Comparison of ENCODE assay signal across 11 cellular contexts in genomic region chr1:10378071-10378841, GRCh38. TPM values are rescaled to one million over a fixed set of nuclear protein-coding genes. Genes with fewer than 3 reads are reported as not detected.
A peak's percentile ranks its signal among the peaks of the same experiment; 100 is the strongest.
DNase-seq lines count a peak whose midpoint lies in the region; ATAC-seq, FAIRE-seq and TF ChIP-seq lines count a peak whose summit lies in the region.
"Had no signal": no experiment of that assay in that cellular context is flagged by ENCODE, and none has a peak within 500 bp of the region (broad histone marks: within the 10 kb centered on the region; RNA-seq: fewer than 3 reads in every experiment).

No MANE protein-coding gene starts in this region.

- dilution Hi-C loops in mammary epithelial cell (cut with HindIII; ENCODE audit: low sequenced_read_pairs): loop anchor here (5.0 kb wide), 1 partner anchor 34 kb away; no protein-coding TSS in a partner anchor

- H3K9me3 ChIP-seq in mammary epithelial cell (replicated peaks; ENCODE audit: insufficient read depth, low read length) (no peaks in the 10 kb centered on the region), HepG2 (ENCODE audit: low read length) (no peaks in the 10 kb centered on the region), upper lobe of left lung (no peaks in the 10 kb centered on the region)

- DNase-seq in NCI-H2196 (lab: John Stamatoyannopoulos, UW; ENCODE audit: unreplicated experiment) (peak; percentile 33), NCI-H2196 treated with DMSO at 0.1 percent for 48 hours (lab: John Stamatoyannopoulos, UW; ENCODE audit: unreplicated experiment) (no peak), mammary epithelial cell (peak; percentile 14), HepG2 (ENCODE audit: low spot score) (no peak), upper lobe of left lung (peak; percentile 57 to 78), omental fat pad (ENCODE audit: low spot score) (no peak), NCI-H1048 (lab: John Stamatoyannopoulos, UW) (no peak)
- DNase-seq: 8988T, NCI-H446 treated with DMSO at 0.1 percent for 48 hours had no signal

- H3K27ac ChIP-seq in mammary epithelial cell (ENCODE audit: insufficient read depth, low read depth, low read length) (no peak overlapping the region), HepG2 (ENCODE audit: extremely low read length, insufficient read depth, low read length) (no peak overlapping the region), upper lobe of left lung (peak overlapping the region; percentile 32 to 74 (median 66))
- H3K27ac ChIP-seq: parathyroid adenoma had no signal

- BruUV-seq in mammary epithelial cell (replicated peaks; lab: Mats Ljungman, UMichigan): no TSS peak
- no TSS peak for BruUV-seq in HepG2 (replicated peaks; lab: Mats Ljungman, UMichigan)

- no peaks in the 10 kb centered on the region for H3K27me3 ChIP-seq in mammary epithelial cell (ENCODE audit: insufficient read depth, low read length)
- H3K27me3 ChIP-seq in HepG2 (ENCODE audit: control insufficient read depth in 1 of 2, insufficient read depth in 2 of 2, low read length in 2 of 2): no peaks in the 10 kb centered on the region
- H3K27me3 ChIP-seq in upper lobe of left lung: no peaks in the 10 kb centered on the region

- in situ Hi-C loops in mammary epithelial cell (cut with MboI; ENCODE audit: low sequenced_read_pairs in 2 of 2) (loop anchor here in 1 of 2 donors (10.0 kb wide), 1 partner anchor 117 kb away; no protein-coding TSS in a partner anchor), HepG2 (cut with HindIII; ENCODE audit: extremely low pct_ligation_motif_present, low pct_unique_long_range_greater_than_20kb) (loop anchor here (5.0 kb wide), 1 partner anchor 49 kb away; no protein-coding TSS in a partner anchor)

- TF ChIP-seq CTCF in mammary epithelial cell (conservative IDR thresholded peaks at IDR 0.05 in 1 of 2, IDR thresholded peaks at IDR 0.05 in 1 of 2; ENCODE audit: extremely low read depth in 1 of 2, insufficient read depth in 1 of 2, low read depth in 1 of 2, low read length in 2 of 2) (no peak), HepG2 (CRISPR knock-in tag; IDR thresholded peaks at IDR 0.05) (no peak), upper lobe of left lung (IDR thresholded peaks at IDR 0.05) (no peak), omental fat pad (IDR thresholded peaks at IDR 0.05) (no peak)

- TF ChIP-seq EP300 in HepG2 (IDR thresholded peaks at IDR 0.05; ENCODE audit: low read depth in 2 of 2, low read length in 2 of 2) (no peak), HepG2 (CRISPR knock-in tag; IDR thresholded peaks at IDR 0.05; ENCODE audit: borderline replicate concordance) (no peak), upper lobe of left lung (IDR thresholded peaks at IDR 0.05) (no peak)

- H3K4me1 ChIP-seq in mammary epithelial cell (ENCODE audit: insufficient read depth, low read length): no peaks in the 10 kb centered on the region
- peaks cover 11% of the 10 kb centered on the region; the same call in 1 of the 2 replicates for H3K4me1 ChIP-seq in HepG2 (ENCODE audit: insufficient read depth, low read length)
- H3K4me1 ChIP-seq in upper lobe of left lung: peaks cover 0 to 7% (median 6%) of the 10 kb centered on the region in 4 donors
- H3K4me1 ChIP-seq: parathyroid adenoma had no signal

- POLR2A ChIA-PET in HepG2 (lab: Yijun Ruan, JAX): interaction anchor here (0.8 kb wide), 1 partner anchor 52 kb away, joined by 5 read pairs; the partner anchor contains the start of gene CENPS

- no peak for FAIRE-seq in HepG2 (lab: Jason Lieb, UNC)

- H3K79me2 ChIP-seq in mammary epithelial cell (ENCODE audit: insufficient read depth, low read length): no peaks in the 10 kb centered on the region
- no peaks in the 10 kb centered on the region for H3K79me2 ChIP-seq in HepG2 (ENCODE audit: insufficient read depth, low read length)
- H3K79me2 ChIP-seq: parathyroid adenoma had no signal

- H4K20me1 ChIP-seq in mammary epithelial cell (ENCODE audit: insufficient read depth, low read length) (no peaks in the 10 kb centered on the region), HepG2 (ENCODE audit: insufficient read depth, low read length) (no peaks in the 10 kb centered on the region)

- ATAC-seq in HepG2: no peak
- ATAC-seq in upper lobe of left lung (ENCODE audit: low FRiP score in 2 of 2): peak; percentile 57 to 80
- ATAC-seq in omental fat pad (ENCODE audit: low FRiP score): no peak
- no peak for ATAC-seq in GM21528 (IDR thresholded peaks at IDR 0.05; ENCODE audit: low FRiP score, unreplicated experiment)

- intact Hi-C loops in mammary epithelial cell (cut with micrococcal nuclease): no loop called here
- intact Hi-C loops in HepG2 (cut with micrococcal nuclease; ENCODE audit: unreplicated experiment): no loop called here

- H2AFZ ChIP-seq in mammary epithelial cell (ENCODE audit: low read depth, low read length): no peak overlapping the region
- no peak overlapping the region for H2AFZ ChIP-seq in HepG2 (ENCODE audit: low read length)
- H2AFZ ChIP-seq: parathyroid adenoma had no signal

- CTCF ChIA-PET in mammary epithelial cell (lab: Charles Lee; ENCODE audit: low non-redundant PET): no interaction called here
- CTCF ChIA-PET in HepG2 (lab: Yijun Ruan, JAX; ENCODE audit: low intra/inter-chr PET ratio, low total read pairs): interaction anchor here (1.2 to 4.2 kb wide), 2 partner anchors 50 to 116 kb away, joined by 3 to 46 read pairs; partner anchors contain the start of gene CENPS

- TF ChIP-seq POLR2A in HepG2 (IDR thresholded peaks at IDR 0.05; ENCODE audit: insufficient read depth in 1 of 2, low read depth in 2 of 2, low read length in 2 of 2): no peak
- no peak for TF ChIP-seq POLR2A in upper lobe of left lung (IDR thresholded peaks at IDR 0.05)

- H3K36me3 ChIP-seq in mammary epithelial cell (ENCODE audit: insufficient read depth, low read length) (peaks cover 3% of the 10 kb centered on the region), HepG2 (replicated peaks in 1 of 2; ENCODE audit: control insufficient read depth in 1 of 2, insufficient read depth in 2 of 2, low read length in 2 of 2) (peaks cover 21 to 52% of the 10 kb centered on the region in 2 experiments), upper lobe of left lung (peaks cover 15 to 74% (median 36%) of the 10 kb centered on the region in 4 donors)

- H3K4me3 ChIP-seq in mammary epithelial cell (replicated peaks in 1 of 3; ENCODE audit: insufficient read depth in 1 of 3, low read depth in 2 of 3, low read length in 3 of 3): no peak overlapping the region
- no peak overlapping the region for H3K4me3 ChIP-seq in HepG2 (replicated peaks in 1 of 3; ENCODE audit: insufficient read depth in 1 of 3, low read depth in 2 of 3, low read length in 3 of 3)
- H3K4me3 ChIP-seq in upper lobe of left lung: no peak overlapping the region

- H3K9ac ChIP-seq in mammary epithelial cell (ENCODE audit: insufficient read depth, low read length) (no peak overlapping the region), HepG2 (ENCODE audit: insufficient read depth, low read depth, low read length) (no peak overlapping the region)
- H3K9ac ChIP-seq: parathyroid adenoma had no signal

- H3K4me2 ChIP-seq in mammary epithelial cell (ENCODE audit: insufficient read depth, low read depth, low read length) (no peak overlapping the region), HepG2 (ENCODE audit: low read depth, low read length) (no peak overlapping the region)

- WGBS in mammary epithelial cell (ENCODE audit: low coverage, missing lambda C conversion rate): 77% methylated on average over 7 of the region's 15 CpGs
- WGBS in HepG2 (ENCODE audit: low lambda C conversion rate): 96% methylated on average over 15 of the region's 15 CpGs
- WGBS in upper lobe of left lung, 2 donors: 69 to 79% methylated on average over 15 of the region's 15 CpGs

- no peak for TF ChIP-seq RAD21 in HepG2 (CRISPR knock-in tag; IDR thresholded peaks at IDR 0.05)

RNA-seq across cellular contexts. Expression of gene PGD, which starts 20.6 kb away (rescaled TPM):
- total RNA-seq in mammary epithelial cell: 100 to 1,000 TPM in 1 of 2 donors, 10 to 100 TPM in 1; 99.0 to 144 TPM
- polyA plus RNA-seq in mammary epithelial cell: 63.1 TPM
- polyA minus RNA-seq in mammary epithelial cell: 184 TPM
- 210 and 242 TPM in 2 replicates for total RNA-seq in HepG2 (2016; rRNA removed; fragmentation: Illumina TruSeq; extraction: Trizol)
- total RNA-seq in HepG2 (2016; cell fraction: cytosol; rRNA removed; fragmentation: Illumina TruSeq; extraction: Trizol; ENCODE audit: low read depth): 63.5 and 72.1 TPM in 2 replicates
- total RNA-seq in HepG2 (2016; cell fraction: insoluble cytoplasmic fraction; rRNA removed; fragmentation: Illumina TruSeq; extraction: Trizol): 212 TPM in 2 replicates
- total RNA-seq in HepG2 (2016; cell fraction: membrane; rRNA removed; fragmentation: Illumina TruSeq; extraction: Trizol): 131 and 149 TPM in 2 replicates
- total RNA-seq in HepG2 (2016; cell fraction: nucleus; rRNA removed; fragmentation: Illumina TruSeq; extraction: Trizol): 134 TPM in 2 replicates
- 64.8 and 67.5 TPM in 2 replicates for polyA plus RNA-seq in HepG2 (2011; rRNA removed)
- 60.1 and 64.5 TPM in 2 replicates for polyA plus RNA-seq in HepG2 (2011; cell fraction: cytosol; rRNA removed)
- 37.3 and 39.4 TPM in 2 replicates for polyA plus RNA-seq in HepG2 (2011; cell fraction: nucleus; rRNA removed)
- 112 and 139 TPM in 2 replicates for polyA plus RNA-seq in HepG2 (2012)
- polyA plus RNA-seq in HepG2 (2016; cell fraction: cytosol; fragmentation: Illumina TruSeq; extraction: Trizol; ENCODE audit: low read depth): 80.6 and 88.6 TPM in 2 replicates
- polyA plus RNA-seq in HepG2 (2016; cell fraction: insoluble cytoplasmic fraction; fragmentation: Illumina TruSeq; extraction: Trizol; ENCODE audit: low read depth): 270 and 293 TPM in 2 replicates
- 132 and 155 TPM in 2 replicates for polyA plus RNA-seq in HepG2 (2016; cell fraction: membrane; fragmentation: Illumina TruSeq; extraction: Trizol; ENCODE audit: low read depth)
- 206 and 219 TPM in 2 replicates for polyA plus RNA-seq in HepG2 (2016; cell fraction: nucleus; fragmentation: Illumina TruSeq; extraction: Trizol; ENCODE audit: insufficient read depth, low read depth)
- polyA minus RNA-seq in HepG2 (2011; rRNA and poly(A)+ RNA removed; ENCODE audit: low replicate concordance): 119 and 158 TPM in 2 replicates
- 59.4 and 61.6 TPM in 2 replicates for polyA minus RNA-seq in HepG2 (2011; cell fraction: cytosol; rRNA and poly(A)+ RNA removed)
- polyA minus RNA-seq in HepG2 (2011; cell fraction: nucleus; rRNA and poly(A)+ RNA removed): 35.2 and 45.2 TPM in 2 replicates
- 100 to 1,000 TPM; 118 to 211 (median 183) TPM for total RNA-seq in upper lobe of left lung
- 100 to 1,000 TPM; 139 to 432 (median 290) TPM for total RNA-seq in omental fat pad

RNA-seq across cellular contexts. Expression of gene CENPS, which starts 52.0 kb away (rescaled TPM):
- total RNA-seq in mammary epithelial cell: 10 to 100 TPM in 1 of 2 donors, 1 to 10 TPM in 1; 9.7 to 24.1 TPM
- polyA plus RNA-seq in mammary epithelial cell: 14.9 TPM
- polyA minus RNA-seq in mammary epithelial cell: not detected
- 22.0 and 24.9 TPM in 2 replicates for total RNA-seq in HepG2 (2016; rRNA removed; fragmentation: Illumina TruSeq; extraction: Trizol)
- total RNA-seq in HepG2 (2016; cell fraction: cytosol; rRNA removed; fragmentation: Illumina TruSeq; extraction: Trizol; ENCODE audit: low read depth): 32.3 and 41.2 TPM in 2 replicates
- 18.1 and 23.2 TPM in 2 replicates for total RNA-seq in HepG2 (2016; cell fraction: insoluble cytoplasmic fraction; rRNA removed; fragmentation: Illumina TruSeq; extraction: Trizol)
- 41.4 and 43.7 TPM in 2 replicates for total RNA-seq in HepG2 (2016; cell fraction: membrane; rRNA removed; fragmentation: Illumina TruSeq; extraction: Trizol)
- total RNA-seq in HepG2 (2016; cell fraction: nucleus; rRNA removed; fragmentation: Illumina TruSeq; extraction: Trizol): 8.1 and 10.8 TPM in 2 replicates
- polyA plus RNA-seq in HepG2 (2011; rRNA removed): 2.9 and 3.3 TPM in 2 replicates
- polyA plus RNA-seq in HepG2 (2011; cell fraction: cytosol; rRNA removed): 3.8 and 4.5 TPM in 2 replicates
- polyA plus RNA-seq in HepG2 (2011; cell fraction: nucleus; rRNA removed): 2.8 and 3.7 TPM in 2 replicates
- 5.0 and 10.5 TPM in 2 replicates for polyA plus RNA-seq in HepG2 (2012)
- 49.6 and 69.4 TPM in 2 replicates for polyA plus RNA-seq in HepG2 (2016; cell fraction: cytosol; fragmentation: Illumina TruSeq; extraction: Trizol; ENCODE audit: low read depth)
- 33.2 and 38.1 TPM in 2 replicates for polyA plus RNA-seq in HepG2 (2016; cell fraction: insoluble cytoplasmic fraction; fragmentation: Illumina TruSeq; extraction: Trizol; ENCODE audit: low read depth)
- 55.5 and 60.0 TPM in 2 replicates for polyA plus RNA-seq in HepG2 (2016; cell fraction: membrane; fragmentation: Illumina TruSeq; extraction: Trizol; ENCODE audit: low read depth)
- polyA plus RNA-seq in HepG2 (2016; cell fraction: nucleus; fragmentation: Illumina TruSeq; extraction: Trizol; ENCODE audit: insufficient read depth, low read depth): 17.3 and 17.4 TPM in 2 replicates
- 5.9 and 8.9 TPM in 2 replicates for polyA minus RNA-seq in HepG2 (2011; rRNA and poly(A)+ RNA removed; ENCODE audit: low replicate concordance)
- polyA minus RNA-seq in HepG2 (2011; cell fraction: cytosol; rRNA and poly(A)+ RNA removed): 1.5 and 2.0 TPM in 2 replicates
- 1.0 and 3.9 TPM in 2 replicates for polyA minus RNA-seq in HepG2 (2011; cell fraction: nucleus; rRNA and poly(A)+ RNA removed)
- total RNA-seq in upper lobe of left lung: 10 to 100 TPM in 5 of 6 donors, 1 to 10 TPM in 1; 1.4 to 23.0 (median 14.3) TPM
- total RNA-seq in omental fat pad: 1 to 10 TPM; 3.5 to 5.4 (median 4.3) TPM

Comparison
In these comparisons a context has a peak if more than half of its experiments do, and no peak if none do; other contexts are left out.
1. DNase-seq: peak in NCI-H2196 (single experiment), mammary epithelial cell (single experiment) and upper lobe of left lung (2 of 2); none in NCI-H2196 treated with DMSO at 0.1 percent for 48 hours (single experiment), HepG2 (single experiment), omental fat pad (single experiment) and NCI-H1048 (single experiment).
2. H3K27ac ChIP-seq: peak in upper lobe of left lung (4 of 4); none in mammary epithelial cell (single experiment) and HepG2 (single experiment).
3. ATAC-seq: peak in upper lobe of left lung (2 of 2); none in HepG2 (single experiment), omental fat pad (single experiment) and GM21528 (single experiment).